ENCODE assay signal across 1 cellular context in genomic region chr11:10309163-10310093, GRCh38.
TF ChIP-seq lines count a peak whose summit lies in the region.

No MANE protein-coding gene starts in this region.

TF ChIP-seq in K562, 482 proteins besides CTCF, POLR2A, EP300 and RAD21 (continued from another document and continues in another):
- TF ChIP-seq CBFA2T2 (conservative IDR thresholded peaks at IDR 0.05) = peak; percentile 68
- no peak for TF ChIP-seq ZNF253 (CRISPR knock-in tag; conservative IDR thresholded peaks at IDR 0.05)
- TF ChIP-seq ATF3 (IDR thresholded peaks at IDR 0.05) = peak; percentile 90
- no peak for TF ChIP-seq ATF3 (CRISPR knock-in tag; conservative IDR thresholded peaks at IDR 0.05)
- peak; percentile 87 for TF ChIP-seq JUN (IDR thresholded peaks at IDR 0.05; ENCODE audit: borderline replicate concordance, low read depth, low read length)
- TF ChIP-seq JUN (CRISPR knock-in tag; IDR thresholded peaks at IDR 0.05; ENCODE audit: borderline replicate concordance) = no peak
- no peak; the same call in 1 of the 2 replicates for TF ChIP-seq CUX1 (CRISPR knock-in tag; IDR thresholded peaks at IDR 0.05)
- TF ChIP-seq ZNF699 (CRISPR knock-in tag; IDR thresholded peaks at IDR 0.05; ENCODE audit: insufficient replicate concordance) = no peak
- TF ChIP-seq MNT (conservative IDR thresholded peaks at IDR 0.05) = 0 out of 4 replicates have a peak, but pooled peaks of 1 of the 2 experiments have one; percentile 32
- TF ChIP-seq HDGF (IDR thresholded peaks at IDR 0.05) = no peak
- TF ChIP-seq THAP7 (CRISPR knock-in tag; IDR thresholded peaks at IDR 0.05) = no peak
- TF ChIP-seq E4F1 (CRISPR knock-in tag; IDR thresholded peaks at IDR 0.05; ENCODE audit: borderline replicate concordance) = no peak
- TF ChIP-seq TSC22D4 (tag; IDR thresholded peaks at IDR 0.05) = no peak
- TF ChIP-seq ELF4 (CRISPR knock-in tag; IDR thresholded peaks at IDR 0.05) = no peak
- no peak for TF ChIP-seq ZBTB33 (CRISPR knock-in tag; IDR thresholded peaks at IDR 0.05)
- no peak for TF ChIP-seq BACH1 (tag; IDR thresholded peaks at IDR 0.05)
- peak; percentile 36; the same call in 1 of the 2 replicates for TF ChIP-seq NCOR1 (IDR thresholded peaks at IDR 0.05)
- no peak for TF ChIP-seq ZNF76 (CRISPR knock-in tag; IDR thresholded peaks at IDR 0.05; ENCODE audit: borderline replicate concordance)
- no peak for TF ChIP-seq CREB3L1 (IDR thresholded peaks at IDR 0.05; ENCODE audit: borderline replicate concordance, low read depth)
- no peak for TF ChIP-seq SAFB (IDR thresholded peaks at IDR 0.05; ENCODE audit: borderline replicate concordance, low read depth, low read length)
- no peak for TF ChIP-seq EWSR1 (IDR thresholded peaks at IDR 0.05; ENCODE audit: borderline replicate concordance, low read depth, partially characterized antibody)
- no peak for TF ChIP-seq ID3 (CRISPR knock-in tag; IDR thresholded peaks at IDR 0.05)
- TF ChIP-seq ID3 (tag; IDR thresholded peaks at IDR 0.05) = no peak
- TF ChIP-seq HMG20A (CRISPR knock-in tag; conservative IDR thresholded peaks at IDR 0.05) = no peak
- TF ChIP-seq FOXA3 (CRISPR knock-in tag; conservative IDR thresholded peaks at IDR 0.05 in 1 of 2, IDR thresholded peaks at IDR 0.05 in 1 of 2) = no peak
- peak in 1 of 2 experiments; percentile 46; a peak in 1 of 4 replicates for TF ChIP-seq RCOR1 (IDR thresholded peaks at IDR 0.05; ENCODE audit: borderline replicate concordance in 1 of 2, low read depth in 2 of 2, low read length in 2 of 2)
- no peak for TF ChIP-seq ZNF324 (CRISPR knock-in tag; IDR thresholded peaks at IDR 0.05)
- no peak for TF ChIP-seq CEBPZ (IDR thresholded peaks at IDR 0.05; ENCODE audit: borderline replicate concordance, low read depth, low read length)
- peak; percentile 26; the same call in 1 of the 2 replicates for TF ChIP-seq MAFG (tag; conservative IDR thresholded peaks at IDR 0.05)
- TF ChIP-seq CAMTA2 (CRISPR knock-in tag; conservative IDR thresholded peaks at IDR 0.05) = no peak
- TF ChIP-seq ZNF695 (CRISPR knock-in tag; IDR thresholded peaks at IDR 0.05) = no peak
- TF ChIP-seq MBD1 (CRISPR knock-in tag; IDR thresholded peaks at IDR 0.05) = no peak
- no peak for TF ChIP-seq PHF21A (IDR thresholded peaks at IDR 0.05; ENCODE audit: borderline replicate concordance, low read depth)
- TF ChIP-seq CREB1 (IDR thresholded peaks at IDR 0.05) = no peak
- no peak for TF ChIP-seq CREB1 (CRISPR knock-in tag; IDR thresholded peaks at IDR 0.05)
- no peak for TF ChIP-seq KHSRP (IDR thresholded peaks at IDR 0.05)
- TF ChIP-seq TCF3 (CRISPR knock-in tag; IDR thresholded peaks at IDR 0.05) = peak; percentile 41; the same call in 1 of the 2 replicates
- TF ChIP-seq NONO (IDR thresholded peaks at IDR 0.05; ENCODE audit: low read depth in 2 of 2, low read length in 1 of 2) = no peak
- no peak for TF ChIP-seq CHCHD3 (CRISPR knock-in tag; IDR thresholded peaks at IDR 0.05)
